24 cellular contexts compared by ENCODE assay signal in genomic region chr5:132207783-132208182, GRCh38. TPM values are rescaled to one million over a fixed set of nuclear protein-coding genes. Genes with fewer than 3 reads are reported as not detected.
DNase-seq lines count a peak whose midpoint lies in the region; ATAC-seq and TF ChIP-seq lines count a peak whose summit lies in the region.
"Had no signal": no experiment of that assay in that cellular context is flagged by ENCODE, and none has a peak within 500 bp of the region (broad histone marks: within the 10 kb centered on the region; RNA-seq: fewer than 3 reads in every experiment).

No MANE protein-coding gene starts in this region.

- TF ChIP-seq CTCF in OCI-LY7 (conservative IDR thresholded peaks at IDR 0.05; ENCODE audit: low read length) (no peak), endothelial cell (IDR thresholded peaks at IDR 0.05; ENCODE audit: unreplicated experiment) (no peak), dorsolateral prefrontal cortex (IDR thresholded peaks at IDR 0.05 in 54 of 56, conservative IDR thresholded peaks at IDR 0.05 in 2 of 56; ENCODE audit: low read depth in 1 of 56, partially characterized antibody in 56 of 56) (no peak)

- H3K27ac ChIP-seq in OCI-LY7 (ENCODE audit: low read depth, low read length, poor library complexity, severe bottlenecking) (peak overlapping the region; percentile 91), dorsolateral prefrontal cortex (no peak overlapping the region)
- H3K27ac ChIP-seq: colonic mucosa, spleen had no signal

- no peak for ATAC-seq in HG03571 (IDR thresholded peaks at IDR 0.05; ENCODE audit: unreplicated experiment)
- ATAC-seq: stimulated activated memory B cell treated with anti-CD40 and anti-IgM and Interleukin-4, amounts not matched to agents 10 μg/mL and 1 μg/mL and 100 μg/mL, for 72 hours had no signal

- H3K27ac Mint-ChIP-seq in endothelial cell (ENCODE audit: unreplicated experiment): no peak overlapping the region
- H3K27ac Mint-ChIP-seq: activated CD4-positive, alpha-beta memory T cell treated with anti-CD3 and anti-CD28 coated beads for 36 hours; B cell; stimulated activated memory B cell treated with anti-CD40 and anti-IgM and Interleukin-4, amounts not matched to agents 10 μg/mL and 1 μg/mL and 100 μg/mL, for 72 hours had no signal

- intact Hi-C loops in OCI-LY7 (cut with micrococcal nuclease; ENCODE audit: unreplicated experiment): loop anchor here (10.0 kb wide), 1 partner anchor 287 kb away; the partner anchor contains the start of gene IRF1
- intact Hi-C loops in dorsolateral prefrontal cortex (cut with DNase I): no loop called here

- peaks cover 3% of the 10 kb centered on the region for H3K27me3 Mint-ChIP-seq in endothelial cell (ENCODE audit: unreplicated experiment)
- H3K27me3 Mint-ChIP-seq: activated CD4-positive, alpha-beta memory T cell treated with anti-CD3 and anti-CD28 coated beads for 36 hours; B cell; brain; stimulated activated memory B cell treated with anti-CD40 and anti-IgM and Interleukin-4, amounts not matched to agents 10 μg/mL and 1 μg/mL and 100 μg/mL, for 72 hours had no signal

- no peak overlapping the region for H3K4me3 ChIP-seq in OCI-LY7 (ENCODE audit: low read depth, low read length, poor library complexity, severe bottlenecking)
- no peak overlapping the region for H3K4me3 ChIP-seq in dorsolateral prefrontal cortex
- H3K4me3 ChIP-seq: colonic mucosa, lung, spleen had no signal

- H3K4me1 Mint-ChIP-seq in endothelial cell (ENCODE audit: unreplicated experiment): peaks cover 10% of the 10 kb centered on the region

- CTCF ChIA-PET in OCI-LY7 (lab: Charles Lee; ENCODE audit: unreplicated experiment): interaction anchor here (0.5 to 1.7 kb wide), 3 partner anchors 15 to 225 kb away, joined by 3 to 7 read pairs (median 3); no protein-coding TSS in a partner anchor

- no peaks in the 10 kb centered on the region for H3K27me3 ChIP-seq in dorsolateral prefrontal cortex
- H3K27me3 ChIP-seq: colonic mucosa, spleen had no signal

- H2AFZ ChIP-seq in OCI-LY7 (ENCODE audit: low read length): peak overlapping the region; percentile 8; the same call in 1 of the 2 replicates

- peaks cover 84% of the 10 kb centered on the region for H3K4me1 ChIP-seq in OCI-LY7 (ENCODE audit: insufficient read depth, low read length, poor library complexity, severe bottlenecking)
- H3K4me1 ChIP-seq: Caco-2, colonic mucosa, spleen had no signal

- POLR2A ChIA-PET in OCI-LY7 (lab: Charles Lee): interaction anchor here (0.5 to 2.4 kb wide), 3 partner anchors 15 to 183 kb away, joined by 4 to 13 read pairs (median 9); no protein-coding TSS in a partner anchor

- H3K36me3 Mint-ChIP-seq in endothelial cell (ENCODE audit: low read depth, unreplicated experiment): peaks cover 4% of the 10 kb centered on the region
- H3K36me3 Mint-ChIP-seq: activated CD4-positive, alpha-beta memory T cell treated with anti-CD3 and anti-CD28 coated beads for 36 hours had no signal

- no peaks in the 10 kb centered on the region for H3K9me3 Mint-ChIP-seq in endothelial cell (ENCODE audit: unreplicated experiment)
- H3K9me3 Mint-ChIP-seq: activated CD4-positive, alpha-beta memory T cell treated with anti-CD3 and anti-CD28 coated beads for 36 hours; brain; stimulated activated memory B cell treated with anti-CD40 and anti-IgM and Interleukin-4, amounts not matched to agents 10 μg/mL and 1 μg/mL and 100 μg/mL, for 72 hours had no signal

- no peaks in the 10 kb centered on the region for H3K9me2 ChIP-seq in OCI-LY7 (ENCODE audit: insufficient read depth, low read length)

- no peaks in the 10 kb centered on the region for H3K79me2 ChIP-seq in OCI-LY7 (ENCODE audit: insufficient read depth, low read depth, low read length)

- H4K20me1 ChIP-seq in OCI-LY7 (ENCODE audit: insufficient read depth, low read length): no peaks in the 10 kb centered on the region

- BruUV-seq in OCI-LY7 (replicated peaks; lab: Mats Ljungman, UMichigan): no TSS peak

- H3K36me3 ChIP-seq in OCI-LY7 (ENCODE audit: insufficient read depth, low read length): no peaks in the 10 kb centered on the region
- H3K36me3 ChIP-seq: colonic mucosa had no signal

- H3K9me3 ChIP-seq in OCI-LY7 (ENCODE audit: low read length): no peaks in the 10 kb centered on the region
- H3K9me3 ChIP-seq: Caco-2, colonic mucosa, spleen had no signal

- peak overlapping the region; percentile 18; the same call in 1 of the 2 replicates for H3K4me2 ChIP-seq in OCI-LY7 (ENCODE audit: low read length)

- H3K4me3 Mint-ChIP-seq in endothelial cell (ENCODE audit: unreplicated experiment): peak overlapping the region; percentile 43
- H3K4me3 Mint-ChIP-seq: activated CD4-positive, alpha-beta memory T cell treated with anti-CD3 and anti-CD28 coated beads for 36 hours; B cell; brain; stimulated activated memory B cell treated with anti-CD40 and anti-IgM and Interleukin-4, amounts not matched to agents 10 μg/mL and 1 μg/mL and 100 μg/mL, for 72 hours had no signal

- peak; percentile 28 for DNase-seq in activated effector memory CD4-positive, alpha-beta T cell treated with anti-CD3 and anti-CD28 coated beads, Interleukin-2, amount 50 U/mL, for 16 hours
- no peak for DNase-seq in activated effector memory CD4-positive, alpha-beta T cell treated with Interleukin-2 at 50 U/mL for 16 hours
- no peak for DNase-seq in OCI-LY7 (ENCODE audit: low spot score)
- DNase-seq in endothelial cell (ENCODE audit: low spot score): no peak
- DNase-seq in smooth muscle cell of the brain vasculature (ENCODE audit: low read depth, low spot score): peak; percentile 56
- DNase-seq in dorsolateral prefrontal cortex: no peak
- no peak for DNase-seq in CD1c-positive myeloid dendritic cell (ENCODE audit: extremely low spot score)
- DNase-seq: activated CD4-positive, alpha-beta memory T cell treated with anti-CD3 and anti-CD28 coated beads for 36 hours; activated gamma-delta T cell; activated T-cell treated with anti-CD3 and anti-CD28 coated beads for 4 hours; colonic mucosa; DND-41; GOT3; NCI-H187 treated with DMSO at 0.1 percent for 48 hours; NCI-H748 treated with DMSO at 0.1 percent for 48 hours; occipital lobe; spleen; stimulated activated CD4-positive, alpha-beta T cell treated with anti-CD3 and anti-CD28 coated beads, Interleukin-2, amount 100 ng/mL, for 48 hours had no signal

RNA-seq across cellular contexts. Expression of gene P4HA2, which starts 19.9 kb away (rescaled TPM):
- total RNA-seq in OCI-LY7 (2014; rRNA removed; shearing (Covaris generic)): 7.2 and 8.9 TPM in 2 replicates
- total RNA-seq in OCI-LY7 (2022) (0.32 and 0.33 TPM in 2 replicates), endothelial cell (ENCODE audit: unreplicated experiment) (9.9 TPM), dorsolateral prefrontal cortex (10 to 100 TPM; 11.8 to 97.5 (median 27.5) TPM)

RNA-seq across cellular contexts. Expression of gene PDLIM4, which starts 49.7 kb away (rescaled TPM):
- total RNA-seq in OCI-LY7 (2014; rRNA removed; shearing (Covaris generic)): not detected in 2 replicates
- total RNA-seq in OCI-LY7 (2022) (not detected in 2 replicates), endothelial cell (ENCODE audit: unreplicated experiment) (8.5 TPM), dorsolateral prefrontal cortex (10 to 100 TPM in 102 of 120 experiments, 1 to 10 TPM in 18; 4.7 to 42.5 (median 14.7) TPM)
- total RNA-seq: activated CD4-positive, alpha-beta memory T cell treated with anti-CD3 and anti-CD28 coated beads for 36 hours; B cell; Caco-2 had no signal

Comparison
In these comparisons a context has a peak if more than half of its experiments do, and no peak if none do; other contexts are left out.
1. DNase-seq: peak in activated effector memory CD4-positive, alpha-beta T cell treated with anti-CD3 and anti-CD28 coated beads, Interleukin-2, amount 50 U/mL, for 16 hours (single experiment) and smooth muscle cell of the brain vasculature (single experiment); none in activated effector memory CD4-positive, alpha-beta T cell treated with Interleukin-2 at 50 U/mL for 16 hours (single experiment), OCI-LY7 (single experiment), endothelial cell (single experiment), dorsolateral prefrontal cortex (0 of 10) and CD1c-positive myeloid dendritic cell (single experiment).